In the genomic region with DNA sequence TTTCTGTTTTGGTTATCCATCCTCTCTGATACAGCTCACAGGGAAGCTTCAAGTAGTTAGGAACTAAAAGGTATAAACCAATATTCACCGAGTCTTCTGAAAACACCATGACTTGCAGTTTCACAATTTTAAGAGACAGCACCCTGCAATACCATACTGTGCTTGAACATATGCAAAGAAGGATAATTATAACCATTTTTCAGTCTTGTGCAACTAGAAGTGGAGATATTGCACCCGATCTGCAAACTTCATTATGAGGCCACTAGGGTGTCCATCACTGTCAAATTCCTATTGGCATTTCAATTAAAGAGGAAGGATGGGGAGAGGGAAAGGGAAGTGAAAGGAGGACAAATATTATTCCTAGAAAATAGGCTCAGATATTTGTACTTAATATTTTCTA, we compare ENCODE assay signal across 10 cellular contexts. TPM values are rescaled to one million over a fixed set of nuclear protein-coding genes. Genes with fewer than 3 reads are reported as not detected.
DNase-seq lines count a peak whose midpoint lies in the region; ATAC-seq, FAIRE-seq and TF ChIP-seq lines count a peak whose summit lies in the region.
"Had no signal": no experiment of that assay in that cellular context is flagged by ENCODE, and none has a peak within 500 bp of the region (broad histone marks: within the 10 kb centered on the region; RNA-seq: fewer than 3 reads in every experiment).

No MANE protein-coding gene starts in this region.

- H3K18ac ChIP-seq in H9 (ENCODE audit: insufficient read length, low read depth, low read length): no peak overlapping the region

- H3K27me3 Mint-ChIP-seq in H9 (ENCODE audit: low read depth): no peaks in the 10 kb centered on the region
- peaks cover 5% of the 10 kb centered on the region for H3K27me3 Mint-ChIP-seq in activated naive CD4-positive, alpha-beta T cell treated with anti-CD3 and anti-CD28 coated beads, Interleukin-2, amount 10 ng/mL, durations not matched to agents 7 days and 5 days

- no peaks in the 10 kb centered on the region for H3K23me2 ChIP-seq in H9 (ENCODE audit: insufficient read length, low read depth, low read length, poor library complexity, severe bottlenecking)

- H3K4ac ChIP-seq in H9 (ENCODE audit: low read depth, low read length): no peak overlapping the region

- no TSS peak for BruUV-seq in endothelial cell of umbilical vein (replicated peaks; lab: Mats Ljungman, UMichigan)

- no peaks in the 10 kb centered on the region for H3K4me1 ChIP-seq in H9 (ENCODE audit: insufficient read depth, low read length)
- H3K4me1 ChIP-seq in endothelial cell of umbilical vein (ENCODE audit: control insufficient read depth, extremely low read depth, insufficient read depth, low read length): peaks cover 6% of the 10 kb centered on the region
- peaks cover 5% of the 10 kb centered on the region for H3K4me1 ChIP-seq in vagina

- no peaks in the 10 kb centered on the region; a peak in 2 of 5 replicates for H3K9me3 Mint-ChIP-seq in H9
- no peaks in the 10 kb centered on the region for H3K9me3 Mint-ChIP-seq in activated naive CD4-positive, alpha-beta T cell treated with anti-CD3 and anti-CD28 coated beads, Interleukin-2, amount 10 ng/mL, durations not matched to agents 7 days and 5 days

- TF ChIP-seq CTCF in H9 (conservative IDR thresholded peaks at IDR 0.05) (peak; percentile 49; the same call in 2 of the 3 replicates), endothelial cell of umbilical vein (IDR thresholded peaks at IDR 0.05; ENCODE audit: extremely low read depth in 1 of 2, insufficient read depth in 1 of 2, low read depth in 1 of 2, low read length in 2 of 2) (no peak), vagina (IDR thresholded peaks at IDR 0.05) (no peak)

- H2AFZ ChIP-seq in H9 (ENCODE audit: low read length) (no peak overlapping the region), endothelial cell of umbilical vein (ENCODE audit: low read depth, low read length) (no peak overlapping the region)

- no peak overlapping the region for H3K27ac Mint-ChIP-seq in H9
- no peak overlapping the region for H3K27ac Mint-ChIP-seq in activated naive CD4-positive, alpha-beta T cell treated with anti-CD3 and anti-CD28 coated beads, Interleukin-2, amount 10 ng/mL, durations not matched to agents 7 days and 5 days
- H3K27ac Mint-ChIP-seq: activated CD8-positive, alpha-beta T cell treated with anti-CD3 and anti-CD28 coated beads, Interleukin-2, amount 10 ng/mL, durations not matched to agents 7 days and 5 days had no signal

- H3K56ac ChIP-seq in H9 (ENCODE audit: insufficient read length, low read depth, low read length): no peak overlapping the region

- TF ChIP-seq POLR2A in endothelial cell of umbilical vein (IDR thresholded peaks at IDR 0.05; ENCODE audit: low read depth, low read length): no peak
- TF ChIP-seq POLR2A in vagina (IDR thresholded peaks at IDR 0.05): no peak

- no peaks in the 10 kb centered on the region for H3K79me2 ChIP-seq in H9 (ENCODE audit: insufficient read depth, low read length)
- H3K79me2 ChIP-seq in endothelial cell of umbilical vein (ENCODE audit: control insufficient read depth, insufficient read depth, low read length): no peaks in the 10 kb centered on the region

- H3K9me3 ChIP-seq in H9 (ENCODE audit: control insufficient read depth, low read depth, low read length) (no peaks in the 10 kb centered on the region), endothelial cell of umbilical vein (replicated peaks; ENCODE audit: control insufficient read depth, insufficient read depth, low read length) (no peaks in the 10 kb centered on the region), vagina (no peaks in the 10 kb centered on the region)

- ATAC-seq in GM18861 (IDR thresholded peaks at IDR 0.05; ENCODE audit: unreplicated experiment): peak; percentile 85
- ATAC-seq in HG03521 (IDR thresholded peaks at IDR 0.05; ENCODE audit: unreplicated experiment): peak; percentile 94
- no peak for ATAC-seq in esophagus mucosa
- ATAC-seq: activated CD8-positive, alpha-beta T cell treated with anti-CD3 and anti-CD28 coated beads, Interleukin-2, amount 10 ng/mL, durations not matched to agents 7 days and 5 days had no signal

- H3K4me3 ChIP-seq in endothelial cell of umbilical vein (replicated peaks in 1 of 3; ENCODE audit: insufficient read depth in 1 of 3, low read depth in 1 of 3, low read length in 3 of 3): no peak overlapping the region
- H3K4me3 ChIP-seq in vagina: no peak overlapping the region
- H3K4me3 ChIP-seq: lung had no signal

- no peak overlapping the region for H3K27ac ChIP-seq in H9 (ENCODE audit: insufficient read length, low read depth, low read length)
- H3K27ac ChIP-seq in endothelial cell of umbilical vein (ENCODE audit: insufficient read depth, low read depth, low read length): no peak overlapping the region
- H3K27ac ChIP-seq in vagina: no peak overlapping the region

- H4K20me1 ChIP-seq in H9 (ENCODE audit: control insufficient read depth, insufficient read depth, insufficient read length): no peaks in the 10 kb centered on the region
- no peaks in the 10 kb centered on the region for H4K20me1 ChIP-seq in endothelial cell of umbilical vein (replicated peaks; ENCODE audit: control insufficient read depth, extremely low read depth, insufficient read depth, low read length)

- no peak overlapping the region for H3K14ac ChIP-seq in H9 (ENCODE audit: insufficient read depth, low read length)

- no peak for DNase-seq in H9
- DNase-seq in endothelial cell of umbilical vein (ENCODE audit: low read depth, low spot score): no peak
- DNase-seq in ureter (ENCODE audit: low spot score): no peak
- no peak for DNase-seq in activated naive CD4-positive, alpha-beta T cell treated with anti-CD3 and anti-CD28 coated beads, Interleukin-2, amount 10 ng/mL, durations not matched to agents 7 days and 5 days
- no peak for DNase-seq in vagina (ENCODE audit: extremely low spot score in 2 of 2)
- DNase-seq: activated CD8-positive, alpha-beta T cell treated with anti-CD3 and anti-CD28 coated beads, Interleukin-2, amount 10 ng/mL, durations not matched to agents 7 days and 5 days had no signal

- H3K36me3 Mint-ChIP-seq in H9 (ENCODE audit: insufficient read depth in 1 of 3, low read depth in 3 of 3): no peaks in the 10 kb centered on the region
- no peaks in the 10 kb centered on the region for H3K36me3 Mint-ChIP-seq in activated naive CD4-positive, alpha-beta T cell treated with anti-CD3 and anti-CD28 coated beads, Interleukin-2, amount 10 ng/mL, durations not matched to agents 7 days and 5 days

- no peaks in the 10 kb centered on the region for H3K79me1 ChIP-seq in H9 (ENCODE audit: insufficient read depth, low read depth, low read length, poor library complexity, severe bottlenecking)

- H2AK5ac ChIP-seq in H9 (ENCODE audit: insufficient read length, low read length): no peak overlapping the region

- H3K36me3 ChIP-seq in endothelial cell of umbilical vein (ENCODE audit: control insufficient read depth in 2 of 2, extremely low read depth in 1 of 2, insufficient read depth in 2 of 2, low read length in 2 of 2) (no peaks in the 10 kb centered on the region), vagina (no peaks in the 10 kb centered on the region)

- peaks cover 20 to 24% of the 10 kb centered on the region in 2 experiments for H3K4me1 Mint-ChIP-seq in H9
- H3K4me1 Mint-ChIP-seq in activated naive CD4-positive, alpha-beta T cell treated with anti-CD3 and anti-CD28 coated beads, Interleukin-2, amount 10 ng/mL, durations not matched to agents 7 days and 5 days: peaks cover 7% of the 10 kb centered on the region

- H4K8ac ChIP-seq in H9 (replicated peaks; ENCODE audit: insufficient read length, low read depth, low read length): no peak overlapping the region

- no peak overlapping the region for H2BK12ac ChIP-seq in H9 (ENCODE audit: insufficient read length, low read depth, low read length)

- intact Hi-C loops in endothelial cell of umbilical vein (cut with micrococcal nuclease): no loop called here
- intact Hi-C loops in vagina (cut with DNase I): no loop called here

- H2BK5ac ChIP-seq in H9 (ENCODE audit: insufficient read length, low read length): no peak overlapping the region

- dilution Hi-C loops in endothelial cell of umbilical vein (cut with MboI; ENCODE audit: extremely low pct_ligation_motif_present, low sequenced_read_pairs): no loop called here

- no peak overlapping the region for H2BK20ac ChIP-seq in H9 (ENCODE audit: low read depth, low read length, poor library complexity, severe bottlenecking)

- no peak overlapping the region for H4K91ac ChIP-seq in H9 (ENCODE audit: insufficient read length, low read depth, low read length)

- H3K9me1 ChIP-seq in endothelial cell of umbilical vein (replicated peaks; ENCODE audit: control insufficient read depth, extremely low read depth, insufficient read depth, low read length): no peaks in the 10 kb centered on the region

- H3K23ac ChIP-seq in H9 (ENCODE audit: insufficient read length, low read depth, low read length): no peak overlapping the region

- POLR2A ChIA-PET in endothelial cell of umbilical vein (lab: Charles Lee): no interaction called here

- peak; percentile 48 for FAIRE-seq in endothelial cell of umbilical vein (lab: Jason Lieb, UNC)

- H2BK15ac ChIP-seq in H9 (ENCODE audit: low read depth, low read length): no peak overlapping the region

- WGBS in H9 (ENCODE audit: extremely low coverage, insufficient read length, low lambda C conversion rate): no CpG with 5 or more reads among the region's 2 CpGs

- H3K4me3 Mint-ChIP-seq in H9: no peak overlapping the region
- no peak overlapping the region for H3K4me3 Mint-ChIP-seq in activated naive CD4-positive, alpha-beta T cell treated with anti-CD3 and anti-CD28 coated beads, Interleukin-2, amount 10 ng/mL, durations not matched to agents 7 days and 5 days
- H3K4me3 Mint-ChIP-seq: activated CD8-positive, alpha-beta T cell treated with anti-CD3 and anti-CD28 coated beads, Interleukin-2, amount 10 ng/mL, durations not matched to agents 7 days and 5 days had no signal

- H3K27me3 ChIP-seq in H9 (ENCODE audit: insufficient read depth, low read length): no peaks in the 10 kb centered on the region
- H3K27me3 ChIP-seq in endothelial cell of umbilical vein (ENCODE audit: control insufficient read depth in 2 of 2, insufficient read depth in 2 of 2, low read length in 2 of 2): no peaks in the 10 kb centered on the region
- no peaks in the 10 kb centered on the region for H3K27me3 ChIP-seq in vagina

- H2BK120ac ChIP-seq in H9 (ENCODE audit: low read depth, low read length, poor library complexity, severe bottlenecking): no peak overlapping the region

- H3K9ac ChIP-seq in H9 (ENCODE audit: extremely low read depth, insufficient read length, low read length) (no peak overlapping the region), endothelial cell of umbilical vein (replicated peaks; ENCODE audit: extremely low read depth, insufficient read depth, low read length) (no peak overlapping the region)

- H3K4me2 ChIP-seq in H9 (ENCODE audit: insufficient read depth, insufficient read length, low read length) (no peak overlapping the region), endothelial cell of umbilical vein (ENCODE audit: insufficient read depth, low read length) (no peak overlapping the region)

- H3T11ph ChIP-seq in H9 (ENCODE audit: low read length): no peak overlapping the region

- no peak overlapping the region for H4K5ac ChIP-seq in H9 (ENCODE audit: insufficient read length, low read depth, low read length)

- CTCF ChIA-PET in endothelial cell of umbilical vein (lab: Charles Lee): interaction anchor here (0.7 to 1.0 kb wide), 3 partner anchors 10 to 126 kb away, joined by 3 read pairs; partner anchors contain the start of gene CEP120
- CTCF ChIA-PET in activated naive CD4-positive, alpha-beta T cell treated with anti-CD3 and anti-CD28 coated beads, Interleukin-2, amount 10 ng/mL, durations not matched to agents 7 days and 5 days (lab: Charles Lee): interaction anchor here (1.8 kb wide), 1 partner anchor 32 kb away, joined by 4 read pairs; the partner anchor contains the start of gene CEP120

RNA-seq across cellular contexts. Expression of gene CEP120, which starts 32.4 kb away (rescaled TPM):
- total RNA-seq in H9 (2021) (22.5 and 22.9 TPM in 2 replicates), endothelial cell of umbilical vein (15.0 and 18.8 TPM in 2 replicates), ureter (29.4 TPM), esophagus mucosa (9.5 TPM), vagina (16.9 TPM)
- polyA plus RNA-seq in endothelial cell of umbilical vein: 6.3 and 6.6 TPM in 2 replicates
- 6.8 and 8.4 TPM in 2 replicates for polyA plus RNA-seq in endothelial cell of umbilical vein (2011; cell fraction: cytosol; rRNA removed)
- polyA plus RNA-seq in endothelial cell of umbilical vein (2011; cell fraction: nucleus; rRNA removed): 16.9 and 20.9 TPM in 2 replicates
- polyA plus RNA-seq in endothelial cell of umbilical vein (2012): 6.6 and 8.4 TPM in 2 replicates
- polyA minus RNA-seq in endothelial cell of umbilical vein: 43.9 TPM in 2 replicates
- polyA minus RNA-seq in endothelial cell of umbilical vein (2011; cell fraction: cytosol; rRNA and poly(A)+ RNA removed): 19.8 TPM
- polyA minus RNA-seq in endothelial cell of umbilical vein (2011; cell fraction: nucleus; rRNA and poly(A)+ RNA removed): 40.2 and 40.3 TPM in 2 replicates

RNA-seq across cellular contexts. Expression of gene CSNK1G3, which starts 56.3 kb away (rescaled TPM):
- total RNA-seq in H9 (2021) (45.6 and 48.3 TPM in 2 replicates), endothelial cell of umbilical vein (33.0 and 35.9 TPM in 2 replicates), ureter (66.0 TPM), esophagus mucosa (28.4 TPM), vagina (34.4 TPM)
- polyA plus RNA-seq in endothelial cell of umbilical vein: 7.4 and 10.4 TPM in 2 replicates
- polyA plus RNA-seq in endothelial cell of umbilical vein (2011; cell fraction: cytosol; rRNA removed): 11.3 and 11.9 TPM in 2 replicates
- 12.1 and 16.5 TPM in 2 replicates for polyA plus RNA-seq in endothelial cell of umbilical vein (2011; cell fraction: nucleus; rRNA removed)
- polyA plus RNA-seq in endothelial cell of umbilical vein (2012): 19.1 and 25.2 TPM in 2 replicates
- polyA minus RNA-seq in endothelial cell of umbilical vein: 15.6 and 17.8 TPM in 2 replicates
- polyA minus RNA-seq in endothelial cell of umbilical vein (2011; cell fraction: cytosol; rRNA and poly(A)+ RNA removed): 31.9 TPM
- polyA minus RNA-seq in endothelial cell of umbilical vein (2011; cell fraction: nucleus; rRNA and poly(A)+ RNA removed): 35.0 and 36.1 TPM in 2 replicates
